Comparison of ENCODE assay signal across 8 cellular contexts in the genomic region with DNA sequence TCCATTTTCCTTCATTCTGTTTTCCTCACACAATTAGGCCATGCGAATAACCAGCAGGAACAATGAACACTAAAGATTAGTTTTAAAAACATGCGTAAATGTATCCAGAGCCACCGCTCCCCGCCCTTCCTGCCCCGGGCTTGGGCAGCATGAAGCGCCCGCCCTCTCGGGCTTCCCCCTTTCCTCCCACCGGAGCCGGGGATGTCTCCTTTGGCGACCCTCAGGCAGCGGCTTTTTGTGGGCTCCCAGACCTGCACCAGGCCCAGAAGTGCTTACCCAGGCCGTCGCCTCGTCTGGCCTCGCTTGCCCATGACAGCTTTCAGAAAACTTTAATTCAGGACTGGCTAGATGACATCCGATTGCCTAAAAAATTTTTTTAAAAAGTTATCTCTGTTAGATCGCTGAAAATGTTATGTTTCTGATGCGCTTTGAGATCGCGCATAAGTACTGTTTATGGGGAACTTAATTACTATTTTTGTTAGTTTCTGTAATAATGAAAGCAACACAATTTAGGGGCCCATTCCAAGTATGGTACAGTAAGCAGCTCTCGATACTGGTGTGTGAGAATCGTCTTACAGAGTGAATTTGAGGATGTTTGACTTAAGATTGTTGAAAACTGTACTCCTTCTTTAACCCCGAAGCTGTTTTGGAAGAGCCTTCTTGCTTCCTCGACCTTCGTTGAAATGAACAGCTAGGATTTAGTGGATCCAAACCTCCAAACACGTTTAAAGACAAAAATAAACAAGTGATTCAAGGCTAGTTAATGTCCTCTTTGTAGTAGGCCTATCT. TPM values are rescaled to one million over a fixed set of nuclear protein-coding genes. Genes with fewer than 3 reads are reported as not detected.
DNase-seq lines count a peak whose midpoint lies in the region; ATAC-seq lines count a peak whose summit lies in the region.

No MANE protein-coding gene starts in this region.

- DNase-seq in COLO668 (lab: John Stamatoyannopoulos, UW; ENCODE audit: unreplicated experiment) (peak; percentile 61), SJSA1 (ENCODE audit: low read depth in 1 of 2, low spot score in 2 of 2) (peak; percentile 50 to 75), left lobe of liver (ENCODE audit: low spot score) (peak; percentile 64), CD1c-positive myeloid dendritic cell (ENCODE audit: extremely low spot score) (no peak)
- no peak for DNase-seq in central memory CD8-positive, alpha-beta T cell (ENCODE audit: low spot score in 2 of 2)

- peaks cover 25% of the 10 kb centered on the region for H3K4me1 Mint-ChIP-seq in central memory CD8-positive, alpha-beta T cell
- H3K4me1 Mint-ChIP-seq in stimulated activated naive CD8-positive, alpha-beta T cell treated with anti-CD3 and anti-CD28 coated beads, Interleukin-15, Interleukin-2, amounts not matched to agents 100 ng/mL and 50 ng/mL, for 24 hours (ENCODE audit: low read depth) = peaks cover 10% of the 10 kb centered on the region

- no peaks in the 10 kb centered on the region for H3K9me3 Mint-ChIP-seq in central memory CD8-positive, alpha-beta T cell
- no peaks in the 10 kb centered on the region for H3K9me3 Mint-ChIP-seq in stimulated activated naive CD8-positive, alpha-beta T cell treated with anti-CD3 and anti-CD28 coated beads, Interleukin-15, Interleukin-2, amounts not matched to agents 100 ng/mL and 50 ng/mL, for 24 hours

- H3K27me3 Mint-ChIP-seq in central memory CD8-positive, alpha-beta T cell = no peaks in the 10 kb centered on the region
- peaks cover 54% of the 10 kb centered on the region for H3K27me3 Mint-ChIP-seq in stimulated activated naive CD8-positive, alpha-beta T cell treated with anti-CD3 and anti-CD28 coated beads, Interleukin-15, Interleukin-2, amounts not matched to agents 100 ng/mL and 50 ng/mL, for 24 hours

- H3K27ac Mint-ChIP-seq in central memory CD8-positive, alpha-beta T cell (ENCODE audit: low read depth) = peak overlapping the region; percentile 86
- H3K27ac Mint-ChIP-seq in stimulated activated naive CD8-positive, alpha-beta T cell treated with anti-CD3 and anti-CD28 coated beads, Interleukin-15, Interleukin-2, amounts not matched to agents 100 ng/mL and 50 ng/mL, for 24 hours = peak overlapping the region; percentile 87

- H3K9me3 ChIP-seq in SJSA1 (replicated peaks) = no peaks in the 10 kb centered on the region

- peak overlapping the region; percentile 94 for H3K27ac ChIP-seq in SJSA1

- peaks cover 6% of the 10 kb centered on the region for H3K36me3 Mint-ChIP-seq in central memory CD8-positive, alpha-beta T cell (ENCODE audit: insufficient read depth)
- no peaks in the 10 kb centered on the region for H3K36me3 Mint-ChIP-seq in stimulated activated naive CD8-positive, alpha-beta T cell treated with anti-CD3 and anti-CD28 coated beads, Interleukin-15, Interleukin-2, amounts not matched to agents 100 ng/mL and 50 ng/mL, for 24 hours (ENCODE audit: low read depth)

- H3K4me1 ChIP-seq in SJSA1 (replicated peaks) = peaks cover 51% of the 10 kb centered on the region

- peak; percentile 18 for ATAC-seq in GM19328 (IDR thresholded peaks at IDR 0.05; ENCODE audit: unreplicated experiment)
- ATAC-seq in HG03378 (IDR thresholded peaks at IDR 0.05; ENCODE audit: unreplicated experiment) = peak; percentile 35
- peak; percentile 38 for ATAC-seq in central memory CD8-positive, alpha-beta T cell (replicated peaks; ENCODE audit: extremely low read depth, poor library complexity, severe bottlenecking)
- ATAC-seq in left lobe of liver = peak; percentile 57

- no peaks in the 10 kb centered on the region for H3K27me3 ChIP-seq in SJSA1 (replicated peaks)

- H3K36me3 ChIP-seq in SJSA1 = peaks cover 14% of the 10 kb centered on the region

- H3K4me3 ChIP-seq in SJSA1 = peak overlapping the region; percentile 93

- peak overlapping the region; percentile 85 for H3K4me3 Mint-ChIP-seq in central memory CD8-positive, alpha-beta T cell
- peak overlapping the region; percentile 84 for H3K4me3 Mint-ChIP-seq in stimulated activated naive CD8-positive, alpha-beta T cell treated with anti-CD3 and anti-CD28 coated beads, Interleukin-15, Interleukin-2, amounts not matched to agents 100 ng/mL and 50 ng/mL, for 24 hours

RNA-seq across cellular contexts. Expression of a gene that starts 1.1 kb away (rescaled TPM):
- total RNA-seq in SJSA1 (2014; rRNA removed; shearing (Covaris generic)) = 73.5 and 95.7 TPM in 2 replicates
- total RNA-seq in left lobe of liver = 13.7 TPM

Comparison
In these comparisons a context has a peak if more than half of its experiments do, and no peak if none do; other contexts are left out.
1. DNase-seq: peak in COLO668 (single experiment), SJSA1 (2 of 2) and left lobe of liver (single experiment); none in central memory CD8-positive, alpha-beta T cell (0 of 2) and CD1c-positive myeloid dendritic cell (single experiment).
2. Peak in every context shown above with its lines, with median percentiles within 50 percentile points of each other: ATAC-seq.